Comparison of ENCODE assay signal across 19 cellular contexts in genomic region chr15:47351501-47351900, GRCh38.
DNase-seq lines count a peak whose midpoint lies in the region; ATAC-seq and TF ChIP-seq lines count a peak whose summit lies in the region.
"Had no signal": no experiment of that assay in that cellular context is flagged by ENCODE, and none has a peak within 500 bp of the region (broad histone marks: within the 10 kb centered on the region; RNA-seq: fewer than 3 reads in every experiment).

No MANE protein-coding gene starts in this region.

- H3K9me3 ChIP-seq in PC-3 (ENCODE audit: low read length), result no peaks in the 10 kb centered on the region
- H3K9me3 ChIP-seq in endodermal cell (ENCODE audit: control insufficient read depth, low read length), result no peaks in the 10 kb centered on the region
- H3K9me3 ChIP-seq: BLaER1 treated with 17β-estradiol and CSF1 and Interleukin-3, amounts not matched to agents 10 nM and 100 nM; Caco-2 had no signal

- DNase-seq in PC-3 (peak; percentile 35), epithelial cell of esophagus (ENCODE audit: low read depth) (peak; percentile 74), left colon (no peak), NCI-H524 treated with DMSO at 0.1 percent for 48 hours (lab: John Stamatoyannopoulos, UW) (no peak), G401 (ENCODE audit: low spot score) (no peak), cardiac septum (ENCODE audit: low spot score) (no peak), endodermal cell (no peak)
- DNase-seq: 8988T; AML-193; Caco-2; Calu3; CD4-positive, alpha-beta T cell; CD8-positive, alpha-beta T cell; DMS79 treated with DMSO at 0.1 percent for 48 hours; GDM1 had no signal

- no peaks in the 10 kb centered on the region for H3K27me3 ChIP-seq in PC-3 (ENCODE audit: low read length)
- peaks cover 86% of the 10 kb centered on the region for H3K27me3 ChIP-seq in endodermal cell (ENCODE audit: control insufficient read depth, insufficient read depth, low read length, poor library complexity, severe bottlenecking)
- H3K27me3 ChIP-seq: BLaER1 treated with 17β-estradiol and CSF1 and Interleukin-3, amounts not matched to agents 10 nM and 100 nM had no signal

- H3F3A ChIP-seq in PC-3 (ENCODE audit: low read length, unreplicated experiment), result no peaks in the 10 kb centered on the region

- H3K4me3 Mint-ChIP-seq in endodermal cell, result no peak overlapping the region
- H3K4me3 Mint-ChIP-seq: B cell; CD4-positive, alpha-beta T cell; CD8-positive, alpha-beta T cell had no signal

- H2AFZ ChIP-seq in PC-3 (ENCODE audit: low read length), result no peak overlapping the region

- no peak overlapping the region for H3K27ac Mint-ChIP-seq in endodermal cell
- H3K27ac Mint-ChIP-seq: B cell; CD4-positive, alpha-beta T cell; CD8-positive, alpha-beta T cell had no signal

- no peaks in the 10 kb centered on the region for H3K79me2 ChIP-seq in PC-3 (ENCODE audit: low read length)

- H3K9ac ChIP-seq in PC-3 (ENCODE audit: low read length), result no peak overlapping the region
- H3K9ac ChIP-seq in endodermal cell (ENCODE audit: extremely low read depth, low read length, poor library complexity, severe bottlenecking), result no peak overlapping the region
- H3K9ac ChIP-seq: BLaER1 treated with 17β-estradiol and CSF1 and Interleukin-3, amounts not matched to agents 10 nM and 100 nM had no signal

- peaks cover 8% of the 10 kb centered on the region for H3K4me1 Mint-ChIP-seq in endodermal cell
- H3K4me1 Mint-ChIP-seq: B cell had no signal

- no peaks in the 10 kb centered on the region for H3K36me3 Mint-ChIP-seq in endodermal cell (ENCODE audit: low read depth)
- H3K36me3 Mint-ChIP-seq: CD8-positive, alpha-beta T cell had no signal

- H3K27ac ChIP-seq in PC-3 (ENCODE audit: low read length), result no peak overlapping the region
- H3K27ac ChIP-seq in endodermal cell (ENCODE audit: low read depth, low read length), result no peak overlapping the region
- H3K27ac ChIP-seq: BLaER1 treated with 17β-estradiol and CSF1 and Interleukin-3, amounts not matched to agents 10 nM and 100 nM; C4-2B had no signal

- ATAC-seq in PC-3 (0 out of 2 replicates have a peak, but pooled peaks have one; percentile 18), left colon (peak; percentile 69)
- ATAC-seq: CD8-positive, alpha-beta T cell; GM12878 had no signal

- POLR2A ChIA-PET in PC-3 (lab: Charles Lee; ENCODE audit: unreplicated experiment), result no interaction called here

- H3K4me1 ChIP-seq in PC-3 (ENCODE audit: insufficient read depth, low read length), result peaks cover 6% of the 10 kb centered on the region; the same call in 1 of the 2 replicates
- H3K4me1 ChIP-seq in endodermal cell (ENCODE audit: control insufficient read depth, insufficient read depth, low read length), result no peaks in the 10 kb centered on the region
- H3K4me1 ChIP-seq: BLaER1 treated with 17β-estradiol and CSF1 and Interleukin-3, amounts not matched to agents 10 nM and 100 nM; Caco-2 had no signal

- H3K9me2 ChIP-seq in PC-3 (replicated peaks; ENCODE audit: low read length), result no peaks in the 10 kb centered on the region

- H3K36me3 ChIP-seq in PC-3 (ENCODE audit: low read depth, low read length), result no peaks in the 10 kb centered on the region
- H3K36me3 ChIP-seq in endodermal cell (ENCODE audit: control insufficient read depth, insufficient read depth, low read length), result no peaks in the 10 kb centered on the region
- H3K36me3 ChIP-seq: BLaER1 treated with 17β-estradiol and CSF1 and Interleukin-3, amounts not matched to agents 10 nM and 100 nM had no signal

- BruUV-seq in PC-3 (replicated peaks; lab: Mats Ljungman, UMichigan), result no TSS peak

- in situ Hi-C loops in G401 (cut with HindIII; ENCODE audit: low sequenced_read_pairs), result no loop called here

- intact Hi-C loops in PC-3 (cut with micrococcal nuclease), result no loop called here
- intact Hi-C loops in left colon (cut with DNase I, micrococcal nuclease), result no loop called here
- intact Hi-C loops in cardiac septum (cut with DNase I), result no loop called here

- no peak overlapping the region for H3K4me2 ChIP-seq in PC-3 (ENCODE audit: low read length)
- H3K4me2 ChIP-seq: BLaER1 treated with 17β-estradiol and CSF1 and Interleukin-3, amounts not matched to agents 10 nM and 100 nM had no signal

- H4K20me1 ChIP-seq in PC-3 (ENCODE audit: low read length), result no peaks in the 10 kb centered on the region
- H4K20me1 ChIP-seq: BLaER1 treated with 17β-estradiol and CSF1 and Interleukin-3, amounts not matched to agents 10 nM and 100 nM had no signal

- CTCF ChIA-PET in PC-3 (lab: Charles Lee), result no interaction called here

- H3K9me3 Mint-ChIP-seq in endodermal cell, result no peaks in the 10 kb centered on the region
- H3K9me3 Mint-ChIP-seq: CD4-positive, alpha-beta T cell; CD8-positive, alpha-beta T cell had no signal

- H3K4me3 ChIP-seq in PC-3 (ENCODE audit: low read length), result no peak overlapping the region
- no peak overlapping the region for H3K4me3 ChIP-seq in epithelial cell of esophagus (ENCODE audit: low read length)
- no peak overlapping the region for H3K4me3 ChIP-seq in endodermal cell (ENCODE audit: low read length)
- H3K4me3 ChIP-seq: BLaER1 treated with 17β-estradiol and CSF1 and Interleukin-3, amounts not matched to agents 10 nM and 100 nM; GM12878 had no signal

- peaks cover 82% of the 10 kb centered on the region for H3K27me3 Mint-ChIP-seq in endodermal cell (ENCODE audit: insufficient read depth)
- H3K27me3 Mint-ChIP-seq: B cell; CD4-positive, alpha-beta T cell had no signal

- TF ChIP-seq CTCF in PC-3 (conservative IDR thresholded peaks at IDR 0.05; ENCODE audit: low read depth, low read length) (no peak), epithelial cell of esophagus (IDR thresholded peaks at IDR 0.05; ENCODE audit: insufficient read depth, low read depth, low read length, missing control alignments) (no peak), endodermal cell (conservative IDR thresholded peaks at IDR 0.05) (no peak)

Comparison
In these comparisons a context has a peak if more than half of its experiments do, and no peak if none do; other contexts are left out.
1. DNase-seq: peak in PC-3 (single experiment) and epithelial cell of esophagus (single experiment); none in left colon (0 of 2), NCI-H524 treated with DMSO at 0.1 percent for 48 hours (single experiment), G401 (single experiment), cardiac septum (single experiment) and endodermal cell (single experiment).